Comparison of ENCODE assay signal across 18 cellular contexts in the genomic region with DNA sequence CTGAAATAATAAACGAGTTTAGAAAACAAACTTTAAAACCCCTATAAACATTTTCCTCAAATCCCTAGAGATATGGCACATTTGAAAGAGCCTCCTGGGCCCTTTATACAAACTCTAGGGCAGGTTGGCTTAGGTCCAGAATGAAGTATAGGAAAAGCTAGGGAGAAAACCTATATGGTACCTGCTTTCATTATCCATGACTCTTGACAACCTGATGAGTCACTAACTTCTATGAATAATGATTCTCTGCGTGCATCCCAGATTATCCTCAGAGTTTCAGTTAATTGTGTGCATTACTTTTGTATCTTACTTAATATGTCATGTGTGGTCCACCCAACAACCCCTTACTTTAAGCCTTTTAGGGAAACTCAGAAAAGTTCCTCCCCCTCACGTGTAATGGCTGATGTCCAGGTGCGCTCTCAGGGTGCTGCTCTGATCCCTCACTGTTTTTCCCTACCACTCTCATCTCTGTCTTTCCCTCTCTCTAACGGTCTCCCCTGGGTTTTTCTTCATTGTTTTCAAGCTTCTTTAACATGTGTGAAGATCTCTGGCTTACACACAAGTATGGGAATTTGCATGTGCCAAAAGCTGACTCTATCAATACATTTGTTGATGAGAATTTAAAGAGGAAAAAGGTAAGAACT.
A peak's percentile ranks its signal among the peaks of the same experiment; 100 is the strongest.
DNase-seq lines count a peak whose midpoint lies in the region; ATAC-seq and TF ChIP-seq lines count a peak whose summit lies in the region.
"Had no signal": no experiment of that assay in that cellular context is flagged by ENCODE, and none has a peak within 500 bp of the region (broad histone marks: within the 10 kb centered on the region; RNA-seq: fewer than 3 reads in every experiment).

No MANE protein-coding gene starts in this region.

- H3K36me3 ChIP-seq in HEK293 (ENCODE audit: control insufficient read depth in 2 of 2, insufficient read depth in 1 of 2, low read length in 2 of 2) (no peaks in the 10 kb centered on the region), BE2C (no peaks in the 10 kb centered on the region)
- H3K36me3 ChIP-seq: Peyer's patch had no signal

- POLR2A ChIA-PET in HEK293 (lab: Yijun Ruan, JAX), result no interaction called here
- POLR2A ChIA-PET in HEK293T (lab: Yijun Ruan, JAX), result no interaction called here

- H3K27ac ChIP-seq in HEK293 (ENCODE audit: extremely low read depth, low read depth, low read length), result no peak overlapping the region
- H3K27ac ChIP-seq: Peyer's patch, SK-N-MC had no signal

- H3K4me3 ChIP-seq in HEK293 (ENCODE audit: low read depth, low read length) (no peak overlapping the region), epithelial cell of esophagus (ENCODE audit: low read length) (no peak overlapping the region), BE2C (ENCODE audit: low read depth, low read length) (no peak overlapping the region)
- H3K4me3 ChIP-seq: Peyer's patch, SK-N-MC had no signal

- peaks cover 19% of the 10 kb centered on the region for H3K9me3 Mint-ChIP-seq in activated T-cell treated with anti-CD3 and anti-CD28 coated beads, Interleukin-2, amount 50 U/mL, for 4 hours

- CTCF ChIA-PET in HEK293 (lab: Yijun Ruan, JAX) (interaction anchor here (1.1 kb wide), 1 partner anchor 10 kb away, joined by 5 read pairs; no protein-coding TSS in a partner anchor), HEK293T (lab: Yijun Ruan, JAX) (no interaction called here)

- H3K4me1 Mint-ChIP-seq in activated T-cell treated with anti-CD3 and anti-CD28 coated beads, Interleukin-2, amount 50 U/mL, for 4 hours (ENCODE audit: low read depth), result no peaks in the 10 kb centered on the region
- H3K4me1 Mint-ChIP-seq: CD14-positive monocyte had no signal

- ATAC-seq in activated T-cell treated with anti-CD3 and anti-CD28 coated beads, Interleukin-2, amount 50 U/mL, for 4 hours, result no peak

- TF ChIP-seq CTCF in HEK293 (tag by site-specific recombination; IDR thresholded peaks at IDR 0.05) (no peak), epithelial cell of esophagus (IDR thresholded peaks at IDR 0.05; ENCODE audit: insufficient read depth, low read depth, low read length, missing control alignments) (no peak), BE2C (IDR thresholded peaks at IDR 0.05; ENCODE audit: low read depth, low read length) (no peak)

- no peaks in the 10 kb centered on the region for H3K36me3 Mint-ChIP-seq in activated T-cell treated with anti-CD3 and anti-CD28 coated beads, Interleukin-2, amount 50 U/mL, for 4 hours (ENCODE audit: insufficient read depth)
- H3K36me3 Mint-ChIP-seq: CD14-positive monocyte had no signal

- H3K4me3 Mint-ChIP-seq in activated T-cell treated with anti-CD3 and anti-CD28 coated beads, Interleukin-2, amount 50 U/mL, for 4 hours, result no peak overlapping the region
- H3K4me3 Mint-ChIP-seq: CD14-positive monocyte had no signal

- DNase-seq in ELR (ENCODE audit: low read depth) (peak; percentile 44), NCI-H82 (lab: John Stamatoyannopoulos, UW) (peak; percentile 73), epithelial cell of esophagus (ENCODE audit: low read depth) (peak; percentile 37), HEK293T (ENCODE audit: extremely low spot score) (no peak), NCI-H2227 treated with DMSO at 0.1 percent for 48 hours (lab: John Stamatoyannopoulos, UW) (no peak), BE2C (no peak)
- no peak for DNase-seq in activated T-cell treated with anti-CD3 and anti-CD28 coated beads, Interleukin-2, amount 50 U/mL, for 4 hours
- DNase-seq: AML-193, MM.1S, NCI-H1092 treated with DMSO at 0.1 percent for 48 hours, NCI-H146, NCI-H2081, NCI-H526, Peyer's patch, Right ventricle myocardium superior had no signal

- H3K27me3 ChIP-seq in BE2C, result no peaks in the 10 kb centered on the region
- H3K27me3 ChIP-seq: Peyer's patch had no signal

- H3K27me3 Mint-ChIP-seq in activated T-cell treated with anti-CD3 and anti-CD28 coated beads, Interleukin-2, amount 50 U/mL, for 4 hours (ENCODE audit: low read depth), result no peaks in the 10 kb centered on the region

- peaks cover 9% of the 10 kb centered on the region for H3K4me1 ChIP-seq in HEK293 (ENCODE audit: control insufficient read depth, insufficient read depth, low read length)
- no peaks in the 10 kb centered on the region for H3K4me1 ChIP-seq in BE2C
- H3K4me1 ChIP-seq: Peyer's patch had no signal

- no peaks in the 10 kb centered on the region for H3K9me3 ChIP-seq in HEK293 (ENCODE audit: control insufficient read depth, insufficient read depth, low read depth, low read length)
- H3K9me3 ChIP-seq in BE2C, result no peaks in the 10 kb centered on the region
- H3K9me3 ChIP-seq: Peyer's patch had no signal

TF ChIP-seq in HEK293, 187 proteins besides CTCF, POLR2A, EP300 and RAD21 (continues in another document):
- no peak for TF ChIP-seq SETDB1 (IDR thresholded peaks at IDR 0.05; ENCODE audit: insufficient read length, low read length)
- TF ChIP-seq BCL6B (tag by site-specific recombination; IDR thresholded peaks at IDR 0.05), result no peak
- no peak for TF ChIP-seq ZBTB17 (tag by site-specific recombination; IDR thresholded peaks at IDR 0.05)
- no peak for TF ChIP-seq SCRT1 (tag by site-specific recombination; IDR thresholded peaks at IDR 0.05; ENCODE audit: borderline replicate concordance)
- TF ChIP-seq ZNF211 (tag by site-specific recombination; IDR thresholded peaks at IDR 0.05; ENCODE audit: low read depth), result no peak
- no peak for TF ChIP-seq SP2 (tag by site-specific recombination; IDR thresholded peaks at IDR 0.05)
- no peak for TF ChIP-seq KLF16 (tag by site-specific recombination; IDR thresholded peaks at IDR 0.05)
- peak; percentile 72; the same call in 1 of the 2 replicates for TF ChIP-seq ZBTB48 (tag by site-specific recombination; IDR thresholded peaks at IDR 0.05)
- TF ChIP-seq, protein P1, sequence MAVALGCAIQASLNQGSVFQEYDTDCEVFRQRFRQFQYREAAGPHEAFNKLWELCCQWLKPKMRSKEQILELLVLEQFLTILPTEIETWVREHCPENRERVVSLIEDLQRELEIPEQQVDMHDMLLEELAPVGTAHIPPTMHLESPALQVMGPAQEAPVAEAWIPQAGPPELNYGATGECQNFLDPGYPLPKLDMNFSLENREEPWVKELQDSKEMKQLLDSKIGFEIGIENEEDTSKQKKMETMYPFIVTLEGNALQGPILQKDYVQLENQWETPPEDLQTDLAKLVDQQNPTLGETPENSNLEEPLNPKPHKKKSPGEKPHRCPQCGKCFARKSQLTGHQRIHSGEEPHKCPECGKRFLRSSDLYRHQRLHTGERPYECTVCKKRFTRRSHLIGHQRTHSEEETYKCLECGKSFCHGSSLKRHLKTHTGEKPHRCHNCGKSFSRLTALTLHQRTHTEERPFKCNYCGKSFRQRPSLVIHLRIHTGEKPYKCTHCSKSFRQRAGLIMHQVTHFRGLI (tag by site-specific recombination; IDR thresholded peaks at IDR 0.05), result no peak

TF ChIP-seq in HEK293T, 16 proteins besides CTCF, POLR2A, EP300 and RAD21:
- TF ChIP-seq ARNT (IDR thresholded peaks at IDR 0.05) (no peak), BHLHE40 (IDR thresholded peaks at IDR 0.05; ENCODE audit: borderline replicate concordance) (no peak), CTBP1 (IDR thresholded peaks at IDR 0.05; ENCODE audit: borderline replicate concordance) (no peak), L3MBTL2 (conservative IDR thresholded peaks at IDR 0.05) (no peak), ELF4 (IDR thresholded peaks at IDR 0.05) (no peak), FOXA1 (IDR thresholded peaks at IDR 0.05) (no peak), HDGF (IDR thresholded peaks at IDR 0.05; ENCODE audit: borderline replicate concordance) (no peak), ZNF384 (IDR thresholded peaks at IDR 0.05) (no peak), NFRKB (IDR thresholded peaks at IDR 0.05) (no peak), PKNOX1 (IDR thresholded peaks at IDR 0.05) (no peak), SP1 (IDR thresholded peaks at IDR 0.05) (no peak), LEF1 (IDR thresholded peaks at IDR 0.05; ENCODE audit: borderline replicate concordance) (no peak), TARDBP (IDR thresholded peaks at IDR 0.05) (no peak), SUZ12 (IDR thresholded peaks at IDR 0.05) (no peak), FOXM1 (IDR thresholded peaks at IDR 0.05; ENCODE audit: borderline replicate concordance) (no peak), FOXK2 (IDR thresholded peaks at IDR 0.05) (no peak)

Comparison
In these comparisons a context has a peak if more than half of its experiments do, and no peak if none do; other contexts are left out.
1. DNase-seq: peak in ELR (single experiment), NCI-H82 (single experiment) and epithelial cell of esophagus (single experiment); none in activated T-cell treated with anti-CD3 and anti-CD28 coated beads, Interleukin-2, amount 50 U/mL, for 4 hours (single experiment), HEK293T (single experiment), NCI-H2227 treated with DMSO at 0.1 percent for 48 hours (single experiment) and BE2C (single experiment).